In genomic region chr6:137637161-137637560, GRCh38 we compare ENCODE assay signal across 9 cellular contexts.
A peak's percentile ranks its signal among the peaks of the same experiment; 100 is the strongest.
DNase-seq lines count a peak whose midpoint lies in the region; ATAC-seq and TF ChIP-seq lines count a peak whose summit lies in the region.
"Had no signal": no experiment of that assay in that cellular context is flagged by ENCODE, and none has a peak within 500 bp of the region (broad histone marks: within the 10 kb centered on the region; RNA-seq: fewer than 3 reads in every experiment).

No MANE protein-coding gene starts in this region.

- no peak overlapping the region for H3K4me3 ChIP-seq in AG04449 (ENCODE audit: low read depth, low read length)

- POLR2A ChIA-PET in AG04449 (lab: Yijun Ruan, JAX): no interaction called here
- POLR2A ChIA-PET in activated CD4-positive, alpha-beta T cell treated with anti-CD3 and anti-CD28 coated beads, Interleukin-2, amount 10 ng/mL, durations not matched to agents 7 days and 5 days (lab: Charles Lee): interaction anchor here (0.6 kb wide), 1 partner anchor 318 kb away, joined by 4 read pairs; no protein-coding TSS in a partner anchor

- DNase-seq in AG04449 (ENCODE audit: low read depth, low spot score) (peak; percentile 97), SKM-1 (lab: John Stamatoyannopoulos, UW; ENCODE audit: unreplicated experiment) (peak; percentile 60), hepatic stellate cell (ENCODE audit: low spot score) (peak; percentile 54), NCI-H2227 treated with DMSO at 0.1 percent for 48 hours (lab: John Stamatoyannopoulos, UW) (no peak)
- no peak for DNase-seq in stimulated activated CD4-positive, alpha-beta T cell treated with anti-CD3 and anti-CD28 coated beads, Interleukin-15, amount 100 ng/mL, for 24 hours
- no peak for DNase-seq in activated CD4-positive, alpha-beta T cell treated with anti-CD3 and anti-CD28 coated beads, Interleukin-2, amount 10 ng/mL, durations not matched to agents 7 days and 5 days
- DNase-seq: NCI-H526 treated with DMSO at 0.1 percent for 48 hours had no signal

- no peak overlapping the region for H3K4me3 Mint-ChIP-seq in activated CD4-positive, alpha-beta T cell treated with anti-CD3 and anti-CD28 coated beads, Interleukin-2, amount 10 ng/mL, durations not matched to agents 7 days and 5 days

- H3K27ac Mint-ChIP-seq in activated CD4-positive, alpha-beta T cell treated with anti-CD3 and anti-CD28 coated beads, Interleukin-2, amount 10 ng/mL, durations not matched to agents 7 days and 5 days: no peak overlapping the region

- ATAC-seq in HG03432 (IDR thresholded peaks at IDR 0.05; ENCODE audit: unreplicated experiment): peak; percentile 41
- no peak for ATAC-seq in GM19452 (IDR thresholded peaks at IDR 0.05; ENCODE audit: unreplicated experiment)

- peaks cover 2% of the 10 kb centered on the region for H3K36me3 Mint-ChIP-seq in activated CD4-positive, alpha-beta T cell treated with anti-CD3 and anti-CD28 coated beads, Interleukin-2, amount 10 ng/mL, durations not matched to agents 7 days and 5 days (ENCODE audit: low read depth)

- CTCF ChIA-PET in AG04449 (lab: Yijun Ruan, JAX): interaction anchor here (0.8 to 1.2 kb wide), 3 partner anchors 323 to 793 kb away, joined by 3 read pairs; no protein-coding TSS in a partner anchor
- CTCF ChIA-PET in activated CD4-positive, alpha-beta T cell treated with anti-CD3 and anti-CD28 coated beads, Interleukin-2, amount 10 ng/mL, durations not matched to agents 7 days and 5 days (lab: Charles Lee): interaction anchor here (1.4 kb wide), 1 partner anchor 47 kb away, joined by 3 read pairs; no protein-coding TSS in a partner anchor

- peaks cover 22% of the 10 kb centered on the region for H3K4me1 Mint-ChIP-seq in activated CD4-positive, alpha-beta T cell treated with anti-CD3 and anti-CD28 coated beads, Interleukin-2, amount 10 ng/mL, durations not matched to agents 7 days and 5 days

- no peak for TF ChIP-seq CTCF in AG04449 (IDR thresholded peaks at IDR 0.05; ENCODE audit: insufficient read depth, low read length, missing control alignments)

- H3K27me3 Mint-ChIP-seq in activated CD4-positive, alpha-beta T cell treated with anti-CD3 and anti-CD28 coated beads, Interleukin-2, amount 10 ng/mL, durations not matched to agents 7 days and 5 days: no peaks in the 10 kb centered on the region

- H3K9me3 Mint-ChIP-seq in activated CD4-positive, alpha-beta T cell treated with anti-CD3 and anti-CD28 coated beads, Interleukin-2, amount 10 ng/mL, durations not matched to agents 7 days and 5 days: no peaks in the 10 kb centered on the region

Comparison
In these comparisons a context has a peak if more than half of its experiments do, and no peak if none do; other contexts are left out.
1. DNase-seq: peak in AG04449 (single experiment), SKM-1 (single experiment) and hepatic stellate cell (single experiment); none in stimulated activated CD4-positive, alpha-beta T cell treated with anti-CD3 and anti-CD28 coated beads, Interleukin-15, amount 100 ng/mL, for 24 hours (single experiment), activated CD4-positive, alpha-beta T cell treated with anti-CD3 and anti-CD28 coated beads, Interleukin-2, amount 10 ng/mL, durations not matched to agents 7 days and 5 days (single experiment) and NCI-H2227 treated with DMSO at 0.1 percent for 48 hours (single experiment).